In the genomic region with DNA sequence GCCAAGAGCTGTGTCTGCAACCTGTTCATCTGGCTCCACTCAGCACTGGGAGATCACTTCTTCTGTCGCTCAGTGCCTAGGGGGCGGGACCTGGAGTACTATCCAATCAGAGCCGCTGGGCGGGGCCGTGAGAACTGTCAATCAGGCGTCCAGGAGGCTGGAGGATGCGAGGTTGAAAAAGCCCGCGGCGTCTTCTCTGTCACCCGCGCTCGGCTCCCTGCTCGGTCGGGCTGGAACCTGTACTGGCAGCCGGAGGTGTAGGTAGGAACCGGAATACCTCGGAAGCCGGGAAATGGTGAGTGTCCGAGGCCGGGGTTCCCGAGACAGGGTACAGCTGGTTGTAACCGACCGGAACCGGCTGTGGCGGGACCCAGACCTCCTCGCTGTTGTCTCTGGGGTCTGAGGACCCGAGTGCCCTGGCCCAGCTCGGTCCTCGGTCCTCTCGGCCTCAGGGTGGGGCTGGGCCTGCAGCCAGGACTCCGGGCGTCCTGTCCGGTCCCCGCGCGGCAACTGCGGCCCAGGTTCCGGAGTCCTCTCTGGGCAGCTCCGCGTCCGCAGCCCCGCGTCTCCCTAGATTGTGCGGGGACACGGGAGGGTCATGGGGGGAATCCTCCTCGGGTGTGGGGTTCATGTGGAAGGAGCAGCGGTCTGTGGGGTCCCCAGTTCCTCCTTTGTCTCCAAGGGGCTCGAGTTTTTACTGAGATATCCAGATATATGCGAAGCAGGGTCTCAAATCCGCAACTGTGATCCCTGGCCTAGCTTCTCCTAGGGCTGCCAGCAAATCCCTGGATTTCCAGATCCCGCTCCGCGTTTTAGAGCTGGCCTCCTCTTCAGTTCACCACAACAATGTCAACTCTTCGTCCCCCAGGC, we compare ENCODE assay signal across 2 cellular contexts.
TF ChIP-seq lines count a peak whose summit lies in the region.

No MANE protein-coding gene starts in this region.

TF ChIP-seq in HEK293, 187 proteins besides CTCF, POLR2A, EP300 and RAD21 (continued from another document and continues in another):
- TF ChIP-seq ZNF610 (tag by site-specific recombination; IDR thresholded peaks at IDR 0.05; ENCODE audit: borderline replicate concordance) (0 out of 2 replicates have a peak, but pooled peaks have one; percentile 29), WT1 (tag by site-specific recombination; IDR thresholded peaks at IDR 0.05) (no peak), KLF16 (tag by site-specific recombination; IDR thresholded peaks at IDR 0.05) (0 out of 2 replicates have a peak, but pooled peaks have one; percentile 37), REPIN1 (tag by site-specific recombination; IDR thresholded peaks at IDR 0.05; ENCODE audit: low read depth) (no peak), ZNF560 (tag by site-specific recombination; IDR thresholded peaks at IDR 0.05; ENCODE audit: borderline replicate concordance) (no peak), ZNF311 (tag by site-specific recombination; IDR thresholded peaks at IDR 0.05; ENCODE audit: borderline replicate concordance) (no peak), ZNF114 (tag by site-specific recombination; IDR thresholded peaks at IDR 0.05) (no peak), ZNF248 (tag by site-specific recombination; IDR thresholded peaks at IDR 0.05) (no peak), EGR2 (tag by site-specific recombination; IDR thresholded peaks at IDR 0.05; ENCODE audit: low read depth) (0 out of 2 replicates have a peak, but pooled peaks have one; percentile 5), KLF9 (tag by site-specific recombination; IDR thresholded peaks at IDR 0.05; ENCODE audit: low read depth) (no peak), ZBTB21 (tag by site-specific recombination; IDR thresholded peaks at IDR 0.05) (no peak), ZNF626 (tag by site-specific recombination; IDR thresholded peaks at IDR 0.05) (no peak), ZNF544 (tag by site-specific recombination; IDR thresholded peaks at IDR 0.05) (no peak), SP3 (tag by site-specific recombination; IDR thresholded peaks at IDR 0.05) (peak; percentile 70), ZNF366 (tag by site-specific recombination; conservative IDR thresholded peaks at IDR 0.05) (peak; percentile 50; the same call in 1 of the 2 replicates), ZNF701 (tag by site-specific recombination; IDR thresholded peaks at IDR 0.05) (0 out of 2 replicates have a peak, but pooled peaks have one; percentile 47), ZNF174 (tag by site-specific recombination; IDR thresholded peaks at IDR 0.05) (no peak), ZNF112 (tag by site-specific recombination; IDR thresholded peaks at IDR 0.05) (no peak)
- TF ChIP-seq, protein P1, sequence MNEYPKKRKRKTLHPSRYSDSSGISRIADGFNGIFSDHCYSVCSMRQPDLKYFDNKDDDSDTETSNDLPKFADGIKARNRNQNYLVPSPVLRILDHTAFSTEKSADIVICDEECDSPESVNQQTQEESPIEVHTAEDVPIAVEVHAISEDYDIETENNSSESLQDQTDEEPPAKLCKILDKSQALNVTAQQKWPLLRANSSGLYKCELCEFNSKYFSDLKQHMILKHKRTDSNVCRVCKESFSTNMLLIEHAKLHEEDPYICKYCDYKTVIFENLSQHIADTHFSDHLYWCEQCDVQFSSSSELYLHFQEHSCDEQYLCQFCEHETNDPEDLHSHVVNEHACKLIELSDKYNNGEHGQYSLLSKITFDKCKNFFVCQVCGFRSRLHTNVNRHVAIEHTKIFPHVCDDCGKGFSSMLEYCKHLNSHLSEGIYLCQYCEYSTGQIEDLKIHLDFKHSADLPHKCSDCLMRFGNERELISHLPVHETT (tag by site-specific recombination; IDR thresholded peaks at IDR 0.05), result 0 out of 2 replicates have a peak, but pooled peaks have one; percentile 25
- TF ChIP-seq, protein P2, sequence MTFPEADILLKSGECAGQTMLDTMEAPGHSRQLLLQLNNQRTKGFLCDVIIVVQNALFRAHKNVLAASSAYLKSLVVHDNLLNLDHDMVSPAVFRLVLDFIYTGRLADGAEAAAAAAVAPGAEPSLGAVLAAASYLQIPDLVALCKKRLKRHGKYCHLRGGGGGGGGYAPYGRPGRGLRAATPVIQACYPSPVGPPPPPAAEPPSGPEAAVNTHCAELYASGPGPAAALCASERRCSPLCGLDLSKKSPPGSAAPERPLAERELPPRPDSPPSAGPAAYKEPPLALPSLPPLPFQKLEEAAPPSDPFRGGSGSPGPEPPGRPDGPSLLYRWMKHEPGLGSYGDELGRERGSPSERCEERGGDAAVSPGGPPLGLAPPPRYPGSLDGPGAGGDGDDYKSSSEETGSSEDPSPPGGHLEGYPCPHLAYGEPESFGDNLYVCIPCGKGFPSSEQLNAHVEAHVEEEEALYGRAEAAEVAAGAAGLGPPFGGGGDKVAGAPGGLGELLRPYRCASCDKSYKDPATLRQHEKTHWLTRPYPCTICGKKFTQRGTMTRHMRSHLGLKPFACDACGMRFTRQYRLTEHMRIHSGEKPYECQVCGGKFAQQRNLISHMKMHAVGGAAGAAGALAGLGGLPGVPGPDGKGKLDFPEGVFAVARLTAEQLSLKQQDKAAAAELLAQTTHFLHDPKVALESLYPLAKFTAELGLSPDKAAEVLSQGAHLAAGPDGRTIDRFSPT (tag by site-specific recombination; IDR thresholded peaks at IDR 0.05), result no peak
- TF ChIP-seq, protein P3, sequence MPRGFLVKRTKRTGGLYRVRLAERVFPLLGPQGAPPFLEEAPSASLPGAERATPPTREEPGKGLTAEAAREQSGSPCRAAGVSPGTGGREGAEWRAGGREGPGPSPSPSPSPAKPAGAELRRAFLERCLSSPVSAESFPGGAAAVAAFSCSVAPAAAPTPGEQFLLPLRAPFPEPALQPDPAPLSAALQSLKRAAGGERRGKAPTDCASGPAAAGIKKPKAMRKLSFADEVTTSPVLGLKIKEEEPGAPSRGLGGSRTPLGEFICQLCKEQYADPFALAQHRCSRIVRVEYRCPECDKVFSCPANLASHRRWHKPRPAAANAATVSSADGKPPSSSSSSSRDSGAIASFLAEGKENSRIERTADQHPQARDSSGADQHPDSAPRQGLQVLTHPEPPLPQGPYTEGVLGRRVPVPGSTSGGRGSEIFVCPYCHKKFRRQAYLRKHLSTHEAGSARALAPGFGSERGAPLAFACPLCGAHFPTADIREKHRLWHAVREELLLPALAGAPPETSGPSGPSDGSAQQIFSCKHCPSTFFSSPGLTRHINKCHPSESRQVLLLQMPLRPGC (tag by site-specific recombination; IDR thresholded peaks at IDR 0.05), result no peak
- TF ChIP-seq, protein P4, sequence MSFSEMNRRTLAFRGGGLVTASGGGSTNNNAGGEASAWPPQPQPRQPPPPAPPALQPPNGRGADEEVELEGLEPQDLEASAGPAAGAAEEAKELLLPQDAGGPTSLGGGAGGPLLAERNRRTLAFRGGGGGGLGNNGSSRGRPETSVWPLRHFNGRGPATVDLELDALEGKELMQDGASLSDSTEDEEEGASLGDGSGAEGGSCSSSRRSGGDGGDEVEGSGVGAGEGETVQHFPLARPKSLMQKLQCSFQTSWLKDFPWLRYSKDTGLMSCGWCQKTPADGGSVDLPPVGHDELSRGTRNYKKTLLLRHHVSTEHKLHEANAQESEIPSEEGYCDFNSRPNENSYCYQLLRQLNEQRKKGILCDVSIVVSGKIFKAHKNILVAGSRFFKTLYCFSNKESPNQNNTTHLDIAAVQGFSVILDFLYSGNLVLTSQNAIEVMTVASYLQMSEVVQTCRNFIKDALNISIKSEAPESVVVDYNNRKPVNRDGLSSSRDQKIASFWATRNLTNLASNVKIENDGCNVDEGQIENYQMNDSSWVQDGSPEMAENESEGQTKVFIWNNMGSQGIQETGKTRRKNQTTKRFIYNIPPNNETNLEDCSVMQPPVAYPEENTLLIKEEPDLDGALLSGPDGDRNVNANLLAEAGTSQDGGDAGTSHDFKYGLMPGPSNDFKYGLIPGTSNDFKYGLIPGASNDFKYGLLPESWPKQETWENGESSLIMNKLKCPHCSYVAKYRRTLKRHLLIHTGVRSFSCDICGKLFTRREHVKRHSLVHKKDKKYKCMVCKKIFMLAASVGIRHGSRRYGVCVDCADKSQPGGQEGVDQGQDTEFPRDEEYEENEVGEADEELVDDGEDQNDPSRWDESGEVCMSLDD (tag by site-specific recombination; IDR thresholded peaks at IDR 0.05), result peak; percentile 78; the same call in 1 of the 2 replicates

TF ChIP-seq in SK-N-SH treated with all-trans-retinoic acid at 6 μM for 48 hours, 23 proteins besides CTCF, POLR2A, EP300 and RAD21 (continued from another document):
- TF ChIP-seq, protein P5, sequence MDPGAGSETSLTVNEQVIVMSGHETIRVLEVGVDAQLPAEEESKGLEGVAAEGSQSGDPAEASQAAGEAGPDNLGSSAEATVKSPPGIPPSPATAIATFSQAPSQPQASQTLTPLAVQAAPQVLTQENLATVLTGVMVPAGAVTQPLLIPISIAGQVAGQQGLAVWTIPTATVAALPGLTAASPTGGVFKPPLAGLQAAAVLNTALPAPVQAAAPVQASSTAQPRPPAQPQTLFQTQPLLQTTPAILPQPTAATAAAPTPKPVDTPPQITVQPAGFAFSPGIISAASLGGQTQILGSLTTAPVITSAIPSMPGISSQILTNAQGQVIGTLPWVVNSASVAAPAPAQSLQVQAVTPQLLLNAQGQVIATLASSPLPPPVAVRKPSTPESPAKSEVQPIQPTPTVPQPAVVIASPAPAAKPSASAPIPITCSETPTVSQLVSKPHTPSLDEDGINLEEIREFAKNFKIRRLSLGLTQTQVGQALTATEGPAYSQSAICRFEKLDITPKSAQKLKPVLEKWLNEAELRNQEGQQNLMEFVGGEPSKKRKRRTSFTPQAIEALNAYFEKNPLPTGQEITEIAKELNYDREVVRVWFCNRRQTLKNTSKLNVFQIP (CRISPR knock-in tag; IDR thresholded peaks at IDR 0.05; ENCODE audit: borderline replicate concordance, low read depth), result no peak
- TF ChIP-seq TCF4 (CRISPR knock-in tag; IDR thresholded peaks at IDR 0.05; ENCODE audit: borderline replicate concordance) (no peak), PPARA (CRISPR knock-in tag; IDR thresholded peaks at IDR 0.05; ENCODE audit: borderline replicate concordance) (no peak), ESRRG (CRISPR knock-in tag; IDR thresholded peaks at IDR 0.05) (no peak), ZFP3 (CRISPR knock-in tag; IDR thresholded peaks at IDR 0.05) (no peak), ZNF70 (CRISPR knock-in tag; IDR thresholded peaks at IDR 0.05) (no peak), ZNF8 (CRISPR knock-in tag; IDR thresholded peaks at IDR 0.05) (no peak), ARNTL (CRISPR knock-in tag; IDR thresholded peaks at IDR 0.05; ENCODE audit: borderline replicate concordance, low read depth) (no peak), RARB (CRISPR knock-in tag; IDR thresholded peaks at IDR 0.05) (no peak), ZNF565 (CRISPR knock-in tag; conservative IDR thresholded peaks at IDR 0.05; ENCODE audit: low read depth) (no peak)
- TF ChIP-seq, protein P6, sequence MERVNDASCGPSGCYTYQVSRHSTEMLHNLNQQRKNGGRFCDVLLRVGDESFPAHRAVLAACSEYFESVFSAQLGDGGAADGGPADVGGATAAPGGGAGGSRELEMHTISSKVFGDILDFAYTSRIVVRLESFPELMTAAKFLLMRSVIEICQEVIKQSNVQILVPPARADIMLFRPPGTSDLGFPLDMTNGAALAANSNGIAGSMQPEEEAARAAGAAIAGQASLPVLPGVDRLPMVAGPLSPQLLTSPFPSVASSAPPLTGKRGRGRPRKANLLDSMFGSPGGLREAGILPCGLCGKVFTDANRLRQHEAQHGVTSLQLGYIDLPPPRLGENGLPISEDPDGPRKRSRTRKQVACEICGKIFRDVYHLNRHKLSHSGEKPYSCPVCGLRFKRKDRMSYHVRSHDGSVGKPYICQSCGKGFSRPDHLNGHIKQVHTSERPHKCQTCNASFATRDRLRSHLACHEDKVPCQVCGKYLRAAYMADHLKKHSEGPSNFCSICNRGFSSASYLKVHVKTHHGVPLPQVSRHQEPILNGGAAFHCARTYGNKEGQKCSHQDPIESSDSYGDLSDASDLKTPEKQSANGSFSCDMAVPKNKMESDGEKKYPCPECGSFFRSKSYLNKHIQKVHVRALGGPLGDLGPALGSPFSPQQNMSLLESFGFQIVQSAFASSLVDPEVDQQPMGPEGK (CRISPR knock-in tag; IDR thresholded peaks at IDR 0.05; ENCODE audit: borderline replicate concordance), result no peak
- TF ChIP-seq, protein P7, sequence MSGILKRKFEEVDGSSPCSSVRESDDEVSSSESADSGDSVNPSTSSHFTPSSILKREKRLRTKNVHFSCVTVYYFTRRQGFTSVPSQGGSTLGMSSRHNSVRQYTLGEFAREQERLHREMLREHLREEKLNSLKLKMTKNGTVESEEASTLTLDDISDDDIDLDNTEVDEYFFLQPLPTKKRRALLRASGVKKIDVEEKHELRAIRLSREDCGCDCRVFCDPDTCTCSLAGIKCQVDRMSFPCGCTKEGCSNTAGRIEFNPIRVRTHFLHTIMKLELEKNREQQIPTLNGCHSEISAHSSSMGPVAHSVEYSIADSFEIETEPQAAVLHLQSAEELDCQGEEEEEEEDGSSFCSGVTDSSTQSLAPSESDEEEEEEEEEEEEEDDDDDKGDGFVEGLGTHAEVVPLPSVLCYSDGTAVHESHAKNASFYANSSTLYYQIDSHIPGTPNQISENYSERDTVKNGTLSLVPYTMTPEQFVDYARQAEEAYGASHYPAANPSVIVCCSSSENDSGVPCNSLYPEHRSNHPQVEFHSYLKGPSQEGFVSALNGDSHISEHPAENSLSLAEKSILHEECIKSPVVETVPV (CRISPR knock-in tag; IDR thresholded peaks at IDR 0.05), result no peak
